14 cellular contexts compared by ENCODE assay signal in the genomic region with DNA sequence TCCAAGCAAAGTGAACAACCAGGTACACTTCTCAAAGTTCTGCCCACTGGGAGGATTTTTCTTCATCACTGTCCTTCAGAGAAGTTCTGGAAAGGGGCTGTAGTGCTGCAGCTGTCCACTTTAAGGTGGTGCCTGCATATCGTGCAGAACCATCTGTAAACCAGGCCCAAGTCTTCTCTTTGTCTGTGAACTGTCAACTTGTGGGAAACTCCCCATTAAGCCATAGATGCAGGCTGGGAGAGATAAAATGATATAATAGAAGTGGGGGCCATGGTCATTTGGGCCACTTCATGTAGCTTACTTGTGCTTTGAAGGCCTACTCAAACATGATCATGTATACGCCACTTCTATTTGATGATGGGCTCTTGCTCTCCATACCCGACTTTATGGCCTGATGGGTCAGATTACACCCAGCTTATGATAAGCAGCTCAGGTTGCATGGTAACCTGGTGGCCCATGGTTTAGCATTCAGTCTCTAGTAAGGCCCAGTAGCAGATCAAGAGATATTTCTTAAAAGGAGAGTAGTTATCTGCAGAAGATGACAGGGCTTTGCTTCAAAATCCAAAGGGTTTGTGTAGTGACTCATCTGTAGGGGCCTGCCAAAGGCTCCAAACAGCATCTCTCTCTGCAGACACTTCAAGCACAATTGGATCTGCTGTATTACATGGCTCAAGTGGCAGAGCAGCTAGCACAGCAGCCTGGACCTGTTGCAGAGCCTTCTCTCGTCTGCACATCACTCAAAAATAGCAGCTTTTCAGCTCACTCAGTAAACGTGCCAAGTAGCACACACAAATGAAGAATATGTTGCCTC. TPM values are rescaled to one million over a fixed set of nuclear protein-coding genes. Genes with fewer than 3 reads are reported as not detected.
DNase-seq lines count a peak whose midpoint lies in the region; ATAC-seq and TF ChIP-seq lines count a peak whose summit lies in the region.
"Had no signal": no experiment of that assay in that cellular context is flagged by ENCODE, and none has a peak within 500 bp of the region (broad histone marks: within the 10 kb centered on the region; RNA-seq: fewer than 3 reads in every experiment).

No MANE protein-coding gene starts in this region.

- H3K36me3 ChIP-seq in adipocyte (ENCODE audit: control insufficient read depth, insufficient read depth, low read length, severe bottlenecking) (no peaks in the 10 kb centered on the region), esophagus muscularis mucosa (no peaks in the 10 kb centered on the region)
- H3K36me3 ChIP-seq: sigmoid colon, SJSA1 had no signal

- TF ChIP-seq EP300 in esophagus muscularis mucosa (IDR thresholded peaks at IDR 0.05), result no peak

- DNase-seq in Daoy (ENCODE audit: low read depth) (peak; percentile 15), NCI-H1436 (lab: John Stamatoyannopoulos, UW) (peak; percentile 4), adipocyte (ENCODE audit: low read depth) (peak; percentile 67), islet precursor cell (peak; percentile 55), cardiac septum (ENCODE audit: low spot score) (no peak), esophagus muscularis mucosa (ENCODE audit: extremely low spot score) (no peak), SHP77 treated with DMSO at 0.1 percent for 48 hours (lab: John Stamatoyannopoulos, UW) (no peak)
- DNase-seq: CD8-positive, alpha-beta T cell; MV-4-11; sigmoid colon had no signal

- H3K27me3 ChIP-seq in adipocyte (replicated peaks; ENCODE audit: control insufficient read depth, insufficient read depth, low read length) (peaks cover 6% of the 10 kb centered on the region), esophagus muscularis mucosa (no peaks in the 10 kb centered on the region)
- H3K27me3 ChIP-seq: SJSA1 had no signal

- ATAC-seq in GM21737 (IDR thresholded peaks at IDR 0.05; ENCODE audit: unreplicated experiment), result no peak
- ATAC-seq: CD8-positive, alpha-beta T cell had no signal

- intact Hi-C loops in cardiac septum (cut with DNase I) (no loop called here), esophagus muscularis mucosa (cut with DNase I) (no loop called here)

- TF ChIP-seq CTCF in esophagus muscularis mucosa (IDR thresholded peaks at IDR 0.05), result no peak

- no peak overlapping the region for H3K27ac ChIP-seq in esophagus muscularis mucosa (replicated peaks in 1 of 4)
- H3K27ac ChIP-seq: epithelial cell of prostate, sigmoid colon, SJSA1 had no signal

- no peak for TF ChIP-seq POLR2A in esophagus muscularis mucosa (IDR thresholded peaks at IDR 0.05; ENCODE audit: low read depth)

- H3K9me3 ChIP-seq in adipocyte (ENCODE audit: control insufficient read depth, low read length), result no peaks in the 10 kb centered on the region
- H3K9me3 ChIP-seq in esophagus muscularis mucosa, result no peaks in the 10 kb centered on the region
- H3K9me3 ChIP-seq: sigmoid colon, SJSA1 had no signal

- H3K4me3 ChIP-seq in adipocyte (ENCODE audit: low read length), result no peak overlapping the region
- no peak overlapping the region for H3K4me3 ChIP-seq in esophagus muscularis mucosa
- H3K4me3 ChIP-seq: lung, sigmoid colon, SJSA1 had no signal

- WGBS in esophagus muscularis mucosa, result 64% methylated on average over 5 of the region's 5 CpGs

- no peak overlapping the region for H3K9ac ChIP-seq in adipocyte (ENCODE audit: low read length)

- H3K4me1 ChIP-seq in adipocyte (ENCODE audit: control insufficient read depth, insufficient read depth, low read length), result no peaks in the 10 kb centered on the region
- H3K4me1 ChIP-seq in esophagus muscularis mucosa, result no peaks in the 10 kb centered on the region
- H3K4me1 ChIP-seq: sigmoid colon, SJSA1 had no signal

RNA-seq across cellular contexts. Expression of a gene that starts 15.7 kb away (rescaled TPM):
- total RNA-seq in Daoy (2014; rRNA removed; shearing (Covaris generic)), result 680 and 912 TPM in 2 replicates
- 325 TPM for total RNA-seq in cardiac septum
- 100 to 1,000 TPM; 455 to 574 (median 539) TPM for total RNA-seq in esophagus muscularis mucosa

RNA-seq across cellular contexts. Expression of a gene that starts 34.0 kb away (rescaled TPM):
- 21.9 and 62.3 TPM in 2 replicates for total RNA-seq in Daoy (2014; rRNA removed; shearing (Covaris generic))
- total RNA-seq in cardiac septum, result 0.54 TPM
- 10 to 100 TPM in 3 of 4 donors, 1 to 10 TPM in 1; 5.0 to 23.4 (median 13.6) TPM for total RNA-seq in esophagus muscularis mucosa

Comparison
In these comparisons a context has a peak if more than half of its experiments do, and no peak if none do; other contexts are left out.
1. DNase-seq: peak in Daoy (single experiment), NCI-H1436 (single experiment), adipocyte (single experiment) and islet precursor cell (single experiment); none in cardiac septum (single experiment), esophagus muscularis mucosa (single experiment) and SHP77 treated with DMSO at 0.1 percent for 48 hours (single experiment).